11 cellular contexts compared by ENCODE assay signal in the genomic region with DNA sequence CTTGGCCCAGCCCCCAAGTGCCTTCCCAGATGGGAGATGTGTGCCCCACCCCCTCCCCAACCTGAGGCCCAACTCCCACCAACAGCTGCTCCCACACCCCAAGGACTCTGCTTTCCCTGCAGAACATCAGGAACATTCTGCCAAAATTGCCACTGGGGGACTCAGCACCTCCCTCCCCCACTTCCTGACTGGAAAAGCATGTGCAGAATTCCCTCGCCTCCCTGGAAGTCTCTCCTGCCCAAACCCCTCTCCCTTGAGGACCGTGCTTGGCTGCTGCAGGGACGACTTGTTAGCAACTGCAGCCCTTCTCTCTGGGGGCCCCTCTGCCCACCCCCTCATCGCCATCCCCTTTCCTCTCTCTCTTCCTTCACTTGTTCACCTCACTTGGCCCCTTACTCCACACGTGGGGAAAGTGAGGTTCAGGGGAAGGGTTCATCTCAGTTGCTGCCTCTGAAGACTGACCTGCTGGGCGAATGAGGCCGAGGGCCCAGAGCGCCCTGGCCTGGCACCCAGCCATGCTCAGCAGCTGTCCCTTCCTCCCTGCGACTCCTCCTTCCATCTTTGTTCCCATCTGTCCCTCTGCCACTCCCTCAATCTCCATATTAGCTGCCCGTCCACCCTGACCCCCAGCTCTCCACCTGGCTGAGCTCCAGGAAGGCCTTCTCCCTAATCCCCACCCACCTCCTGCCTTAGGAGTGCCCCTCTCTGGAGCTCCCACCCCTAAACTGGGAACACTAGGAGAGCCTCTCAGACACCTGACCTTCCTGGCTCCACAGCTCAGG.
DNase-seq lines count a peak whose midpoint lies in the region; ATAC-seq and TF ChIP-seq lines count a peak whose summit lies in the region.
"Had no signal": no experiment of that assay in that cellular context is flagged by ENCODE, and none has a peak within 500 bp of the region (broad histone marks: within the 10 kb centered on the region; RNA-seq: fewer than 3 reads in every experiment).

No MANE protein-coding gene starts in this region.

- no peaks in the 10 kb centered on the region for H3K36me3 Mint-ChIP-seq in nephron (ENCODE audit: low read depth)

- peaks cover 37% of the 10 kb centered on the region for H3K27me3 Mint-ChIP-seq in nephron (ENCODE audit: low read depth)

- peak; percentile 50 for DNase-seq in DMS153 (lab: John Stamatoyannopoulos, UW)
- DNase-seq in NCI-H1694 treated with DMSO at 0.1 percent for 48 hours (lab: John Stamatoyannopoulos, UW) = peak; percentile 39
- peak; percentile 58 for DNase-seq in SHP77 treated with DMSO at 0.1 percent for 48 hours (lab: John Stamatoyannopoulos, UW)
- DNase-seq in NCI-H345 treated with DMSO at 0.1 percent for 48 hours (lab: John Stamatoyannopoulos, UW; ENCODE audit: unreplicated experiment) = no peak
- no peak for DNase-seq in omental fat pad (ENCODE audit: low spot score)
- DNase-seq in NOMO-1 (lab: John Stamatoyannopoulos, UW; ENCODE audit: unreplicated experiment in 2 of 2) = no peak
- DNase-seq: activated naive CD8-positive, alpha-beta T cell treated with anti-CD3 and anti-CD28 coated beads for 36 hours; EL had no signal

- ATAC-seq in GM19467 (IDR thresholded peaks at IDR 0.05; ENCODE audit: unreplicated experiment) = no peak
- no peak for ATAC-seq in omental fat pad (ENCODE audit: low FRiP score)
- ATAC-seq: gastroesophageal sphincter had no signal

- peaks cover 38% of the 10 kb centered on the region for H3K4me1 Mint-ChIP-seq in nephron
- H3K4me1 Mint-ChIP-seq: activated naive CD8-positive, alpha-beta T cell treated with anti-CD3 and anti-CD28 coated beads for 36 hours had no signal

- H3K27ac Mint-ChIP-seq in nephron = peak overlapping the region; percentile 8 to 91 (median 70)
- H3K27ac Mint-ChIP-seq: activated naive CD8-positive, alpha-beta T cell treated with anti-CD3 and anti-CD28 coated beads for 36 hours had no signal

- TF ChIP-seq CTCF in nephron (IDR thresholded peaks at IDR 0.05; ENCODE audit: unreplicated experiment in 3 of 3) = no peak
- no peak for TF ChIP-seq CTCF in omental fat pad (IDR thresholded peaks at IDR 0.05)

- H3K9me3 Mint-ChIP-seq in nephron = peaks cover 11% of the 10 kb centered on the region

- peak overlapping the region; percentile 3 to 31 (median 5) for H3K4me3 Mint-ChIP-seq in nephron
- H3K4me3 Mint-ChIP-seq: activated naive CD8-positive, alpha-beta T cell treated with anti-CD3 and anti-CD28 coated beads for 36 hours had no signal

Comparison
In these comparisons a context has a peak if more than half of its experiments do, and no peak if none do; other contexts are left out.
1. DNase-seq: peak in DMS153 (single experiment), NCI-H1694 treated with DMSO at 0.1 percent for 48 hours (single experiment) and SHP77 treated with DMSO at 0.1 percent for 48 hours (single experiment); none in NCI-H345 treated with DMSO at 0.1 percent for 48 hours (single experiment), omental fat pad (single experiment) and NOMO-1 (0 of 2).